16 cellular contexts compared by ENCODE assay signal in the genomic region with DNA sequence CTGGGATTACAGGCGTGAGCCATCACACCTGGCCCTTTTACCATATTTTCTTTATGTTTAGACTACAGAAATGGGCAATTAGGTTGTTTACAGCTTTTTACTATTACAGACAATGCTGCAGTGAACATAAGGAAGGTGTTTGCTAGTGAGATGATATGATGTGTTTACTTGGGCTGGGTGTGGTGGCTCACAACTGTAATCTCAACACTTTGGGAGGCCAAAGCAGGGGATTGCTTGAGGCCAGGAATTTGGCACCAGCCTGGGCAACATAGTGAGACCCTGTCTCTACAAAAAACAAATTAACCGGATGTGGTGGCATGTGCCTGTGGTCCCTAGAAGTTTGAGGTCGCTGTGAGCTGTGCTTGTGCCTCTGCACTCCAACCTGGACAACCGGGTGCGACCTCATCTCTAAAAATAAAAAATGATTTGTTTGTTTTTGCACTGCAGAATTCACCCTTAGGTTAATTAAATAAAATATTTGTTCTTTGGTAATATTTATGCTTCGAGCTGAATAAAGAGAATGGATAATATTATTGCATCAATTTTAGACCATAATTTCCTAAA. TPM values are rescaled to one million over a fixed set of nuclear protein-coding genes. Genes with fewer than 3 reads are reported as not detected.
DNase-seq lines count a peak whose midpoint lies in the region; ATAC-seq and TF ChIP-seq lines count a peak whose summit lies in the region.
"Had no signal": no experiment of that assay in that cellular context is flagged by ENCODE, and none has a peak within 500 bp of the region (broad histone marks: within the 10 kb centered on the region; RNA-seq: fewer than 3 reads in every experiment).

No MANE protein-coding gene starts in this region.

- no peaks in the 10 kb centered on the region for H3K9me3 ChIP-seq in T-helper 17 cell (ENCODE audit: control insufficient read depth, low read length, poor library complexity, severe bottlenecking)
- no peaks in the 10 kb centered on the region for H3K9me3 ChIP-seq in skeletal muscle tissue (ENCODE audit: control insufficient read depth in 3 of 3, low read length in 3 of 3)

- no peak overlapping the region for H3K4me3 Mint-ChIP-seq in activated naive CD8-positive, alpha-beta T cell
- H3K4me3 Mint-ChIP-seq in activated naive CD8-positive, alpha-beta T cell treated with anti-CD3 and anti-CD28 coated beads for 36 hours, result no peak overlapping the region
- H3K4me3 Mint-ChIP-seq in T-helper 17 cell, result no peak overlapping the region

- H3K27ac ChIP-seq in skeletal muscle tissue (ENCODE audit: low read depth, low read length), result peak overlapping the region; percentile 12
- H3K27ac ChIP-seq: 22Rv1 had no signal

- no peak for TF ChIP-seq POLR2A in GM18505 (IDR thresholded peaks at IDR 0.05; ENCODE audit: borderline replicate concordance, extremely low read depth, insufficient read depth, insufficient read length)

- no peaks in the 10 kb centered on the region for H3K36me3 ChIP-seq in skeletal muscle tissue (ENCODE audit: control insufficient read depth in 3 of 3, insufficient read depth in 3 of 3, low read length in 3 of 3)

- no peak for DNase-seq in activated naive CD8-positive, alpha-beta T cell treated with anti-CD3 and anti-CD28 coated beads for 36 hours
- no peak for DNase-seq in T-helper 17 cell
- DNase-seq in left colon, result no peak
- DNase-seq in DMS 273 (lab: John Stamatoyannopoulos, UW; ENCODE audit: unreplicated experiment), result no peak
- DNase-seq: DMS 273 treated with DMSO at 0.1 percent for 48 hours, EL, NCI-H1105, NCI-H187, NCI-H446, NCI-H69, SIG-M5 had no signal

- ATAC-seq in T-helper 17 cell (no peak), left colon (peak; percentile 76), esophagus mucosa (no peak), GM18505 (IDR thresholded peaks at IDR 0.05; ENCODE audit: unreplicated experiment) (no peak)

- H3K36me3 Mint-ChIP-seq in activated naive CD8-positive, alpha-beta T cell, result peaks cover 2% of the 10 kb centered on the region
- peaks cover 16% of the 10 kb centered on the region for H3K36me3 Mint-ChIP-seq in activated naive CD8-positive, alpha-beta T cell treated with anti-CD3 and anti-CD28 coated beads for 36 hours
- peaks cover 5% of the 10 kb centered on the region for H3K36me3 Mint-ChIP-seq in T-helper 17 cell (ENCODE audit: low read depth)

- peaks cover 62% of the 10 kb centered on the region for H3K4me1 Mint-ChIP-seq in activated naive CD8-positive, alpha-beta T cell (ENCODE audit: low read depth)
- H3K4me1 Mint-ChIP-seq in activated naive CD8-positive, alpha-beta T cell treated with anti-CD3 and anti-CD28 coated beads for 36 hours, result peaks cover 50% of the 10 kb centered on the region
- peaks cover 46% of the 10 kb centered on the region for H3K4me1 Mint-ChIP-seq in T-helper 17 cell

- peak overlapping the region; percentile 16 for H3K27ac Mint-ChIP-seq in activated naive CD8-positive, alpha-beta T cell
- no peak overlapping the region for H3K27ac Mint-ChIP-seq in activated naive CD8-positive, alpha-beta T cell treated with anti-CD3 and anti-CD28 coated beads for 36 hours
- peak overlapping the region; percentile 53 for H3K27ac Mint-ChIP-seq in T-helper 17 cell

- H3K27me3 ChIP-seq in skeletal muscle tissue (ENCODE audit: control insufficient read depth in 3 of 3, insufficient read depth in 3 of 3, low read length in 3 of 3), result no peaks in the 10 kb centered on the region

- H3K4me1 ChIP-seq in skeletal muscle tissue (ENCODE audit: control insufficient read depth in 3 of 3, insufficient read depth in 3 of 3, low read length in 3 of 3), result peaks cover 16 to 30% (median 22%) of the 10 kb centered on the region in 3 donors

- no peaks in the 10 kb centered on the region for H3K9me3 Mint-ChIP-seq in activated naive CD8-positive, alpha-beta T cell (ENCODE audit: low read depth)
- no peaks in the 10 kb centered on the region for H3K9me3 Mint-ChIP-seq in activated naive CD8-positive, alpha-beta T cell treated with anti-CD3 and anti-CD28 coated beads for 36 hours

- H3K27me3 Mint-ChIP-seq in activated naive CD8-positive, alpha-beta T cell, result no peaks in the 10 kb centered on the region
- H3K27me3 Mint-ChIP-seq in activated naive CD8-positive, alpha-beta T cell treated with anti-CD3 and anti-CD28 coated beads for 36 hours, result no peaks in the 10 kb centered on the region
- no peaks in the 10 kb centered on the region for H3K27me3 Mint-ChIP-seq in T-helper 17 cell

- no peak overlapping the region for H3K4me3 ChIP-seq in skeletal muscle tissue (ENCODE audit: low read length in 3 of 3)

- intact Hi-C loops in left colon (cut with DNase I, micrococcal nuclease), result no loop called here

- no peak overlapping the region for H3K9ac ChIP-seq in skeletal muscle tissue (ENCODE audit: low read depth in 1 of 3, low read length in 3 of 3)

RNA-seq across cellular contexts. Expression of gene PAFAH1B1, which starts 15.0 kb away (rescaled TPM):
- total RNA-seq in activated naive CD8-positive, alpha-beta T cell treated with anti-CD3 and anti-CD28 coated beads for 36 hours, result 100 to 1,000 TPM; 137 to 156 TPM
- total RNA-seq in T-helper 17 cell (100 to 1,000 TPM; 149 to 165 TPM), left colon (100 to 1,000 TPM; 117 to 120 TPM), skeletal muscle tissue (96.6 TPM), esophagus mucosa (102 TPM)
